In the genomic region with DNA sequence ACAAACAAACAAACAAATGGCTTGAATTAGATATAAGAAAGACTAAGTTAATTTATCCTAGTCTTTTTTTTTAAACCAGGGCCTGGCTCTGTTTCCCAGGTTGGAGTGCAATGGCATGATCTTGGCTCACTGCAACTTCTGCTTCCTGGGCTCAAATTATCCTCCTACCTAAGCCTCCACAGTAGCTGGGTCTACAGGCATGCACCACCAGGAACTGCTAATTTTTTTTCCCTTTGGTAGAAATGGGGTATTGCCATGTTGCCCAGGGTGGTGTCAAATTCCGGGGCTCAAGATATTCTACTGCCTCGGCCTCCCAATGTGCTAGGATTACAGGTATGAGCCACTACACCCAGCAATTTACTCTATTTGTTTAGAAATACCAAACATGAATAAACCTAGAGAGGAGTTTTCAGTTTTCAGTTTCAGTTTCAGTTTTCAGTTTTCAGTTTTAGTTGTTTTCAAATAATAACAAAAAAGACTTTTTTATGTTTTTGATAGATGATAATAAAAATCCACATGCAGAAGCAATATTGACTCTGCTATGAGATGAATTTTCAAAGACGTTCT, we compare ENCODE assay signal across 21 cellular contexts.
DNase-seq lines count a peak whose midpoint lies in the region; ATAC-seq lines count a peak whose summit lies in the region.
"Had no signal": no experiment of that assay in that cellular context is flagged by ENCODE, and none has a peak within 500 bp of the region (broad histone marks: within the 10 kb centered on the region; RNA-seq: fewer than 3 reads in every experiment).

No MANE protein-coding gene starts in this region.

- CTCF ChIA-PET in CD4-positive, alpha-beta memory T cell (lab: Charles Lee; ENCODE audit: partially characterized antibody): no interaction called here

- DNase-seq in T-helper 2 cell treated with Interferon-gamma antibody and Interleukin-4, amounts not matched to agents 5 μg/mL and 100 μg/mL, for 36 hours (ENCODE audit: low spot score): no peak
- no peak for DNase-seq in T-helper 2 cell
- no peak for DNase-seq in CD4-positive, alpha-beta memory T cell
- peak; percentile 21 for DNase-seq in NCI-H69 (lab: John Stamatoyannopoulos, UW)
- DNase-seq in immature natural killer cell: peak in 1 of 3 donors; percentile 9
- no peak for DNase-seq in SK-N-DZ (ENCODE audit: low spot score)
- no peak for DNase-seq in NCI-H2107 treated with DMSO at 0.1 percent for 48 hours (lab: John Stamatoyannopoulos, UW; ENCODE audit: unreplicated experiment)
- DNase-seq: activated CD4-positive, alpha-beta T cell treated with anti-CD3 and anti-CD28 coated beads for 4 hours; activated naive CD4-positive, alpha-beta T cell treated with anti-CD3 and anti-CD28 coated beads for 36 hours; foreskin melanocyte; kidney; NCI-H1694 treated with DMSO at 0.1 percent for 48 hours; NCI-H345; spleen; stimulated activated CD4-positive, alpha-beta T cell treated with anti-CD3 and anti-CD28 coated beads, Interleukin-4, amount 100 ng/mL, for 24 hours; upper lobe of right lung had no signal

- H3K4me3 Mint-ChIP-seq in T-helper 2 cell treated with Interferon-gamma antibody and Interleukin-4, amounts not matched to agents 5 μg/mL and 100 μg/mL, for 36 hours: peak overlapping the region; percentile 49
- peak overlapping the region; percentile 20 to 72 (median 46) for H3K4me3 Mint-ChIP-seq in CD4-positive, alpha-beta memory T cell
- peak overlapping the region; percentile 63 to 82 (median 81) for H3K4me3 Mint-ChIP-seq in immature natural killer cell
- H3K4me3 Mint-ChIP-seq: activated naive CD4-positive, alpha-beta T cell treated with anti-CD3 and anti-CD28 coated beads for 36 hours; central memory CD8-positive, alpha-beta T cell had no signal

- no peaks in the 10 kb centered on the region for H3K27me3 ChIP-seq in CD4-positive, alpha-beta memory T cell (ENCODE audit: insufficient read depth, low read length)
- H3K27me3 ChIP-seq: ascending aorta, spleen, upper lobe of right lung had no signal

- H3K4me3 ChIP-seq in CD4-positive, alpha-beta memory T cell (ENCODE audit: low read length in 2 of 2): no peak overlapping the region
- H3K4me3 ChIP-seq: ascending aorta, lung, upper lobe of right lung had no signal

- H3K27ac Mint-ChIP-seq in T-helper 2 cell treated with Interferon-gamma antibody and Interleukin-4, amounts not matched to agents 5 μg/mL and 100 μg/mL, for 36 hours: peak overlapping the region; percentile 20
- H3K27ac Mint-ChIP-seq in CD4-positive, alpha-beta memory T cell: peak overlapping the region in 2 of 7 donors; percentile 10 to 49
- peak overlapping the region; percentile 66 to 91 (median 76) for H3K27ac Mint-ChIP-seq in immature natural killer cell
- H3K27ac Mint-ChIP-seq: activated naive CD4-positive, alpha-beta T cell treated with anti-CD3 and anti-CD28 coated beads for 36 hours had no signal

- H3K4me1 Mint-ChIP-seq in T-helper 2 cell treated with Interferon-gamma antibody and Interleukin-4, amounts not matched to agents 5 μg/mL and 100 μg/mL, for 36 hours (ENCODE audit: low read depth): peaks cover 8% of the 10 kb centered on the region
- H3K4me1 Mint-ChIP-seq in CD4-positive, alpha-beta memory T cell: peaks cover 0 to 5% (median 2%) of the 10 kb centered on the region in 4 donors
- H3K4me1 Mint-ChIP-seq in immature natural killer cell: peaks cover 10% of the 10 kb centered on the region in 2 donors
- H3K4me1 Mint-ChIP-seq: central memory CD8-positive, alpha-beta T cell had no signal

- no peaks in the 10 kb centered on the region for H3K27me3 Mint-ChIP-seq in T-helper 2 cell treated with Interferon-gamma antibody and Interleukin-4, amounts not matched to agents 5 μg/mL and 100 μg/mL, for 36 hours (ENCODE audit: low read depth)
- no peaks in the 10 kb centered on the region for H3K27me3 Mint-ChIP-seq in CD4-positive, alpha-beta memory T cell
- peaks cover 0 to 1% (median 0%) of the 10 kb centered on the region in 3 donors for H3K27me3 Mint-ChIP-seq in immature natural killer cell (ENCODE audit: low read depth in 3 of 3)
- H3K27me3 Mint-ChIP-seq: central memory CD8-positive, alpha-beta T cell had no signal

- peaks cover 5% of the 10 kb centered on the region for H3K9me3 Mint-ChIP-seq in T-helper 2 cell treated with Interferon-gamma antibody and Interleukin-4, amounts not matched to agents 5 μg/mL and 100 μg/mL, for 36 hours
- peaks cover 0 to 10% (median 0%) of the 10 kb centered on the region in 8 donors for H3K9me3 Mint-ChIP-seq in CD4-positive, alpha-beta memory T cell
- peaks cover 0 to 2% (median 0%) of the 10 kb centered on the region in 6 donors for H3K9me3 Mint-ChIP-seq in immature natural killer cell

- no peaks in the 10 kb centered on the region for H3K36me3 ChIP-seq in CD4-positive, alpha-beta memory T cell (ENCODE audit: insufficient read depth, low read length)
- H3K36me3 ChIP-seq: ascending aorta, spleen, upper lobe of right lung had no signal

- no peaks in the 10 kb centered on the region for H3K9me3 ChIP-seq in CD4-positive, alpha-beta memory T cell (ENCODE audit: control insufficient read depth in 1 of 2, low read length in 2 of 2)
- H3K9me3 ChIP-seq: ascending aorta, upper lobe of right lung had no signal

- H3K4me1 ChIP-seq in CD4-positive, alpha-beta memory T cell (ENCODE audit: insufficient read depth, low read length): no peaks in the 10 kb centered on the region
- H3K4me1 ChIP-seq: ascending aorta, spleen, upper lobe of right lung had no signal

- POLR2A ChIA-PET in CD4-positive, alpha-beta memory T cell (lab: Charles Lee; ENCODE audit: partially characterized antibody): no interaction called here

- intact Hi-C loops in CD4-positive, alpha-beta memory T cell (cut with micrococcal nuclease): no loop called here

- no peak for ATAC-seq in HG03196 (IDR thresholded peaks at IDR 0.05; ENCODE audit: unreplicated experiment)
- ATAC-seq: HCT116, upper lobe of right lung had no signal

- H3K36me3 Mint-ChIP-seq in T-helper 2 cell treated with Interferon-gamma antibody and Interleukin-4, amounts not matched to agents 5 μg/mL and 100 μg/mL, for 36 hours (ENCODE audit: low read depth): no peaks in the 10 kb centered on the region
- H3K36me3 Mint-ChIP-seq in CD4-positive, alpha-beta memory T cell: no peaks in the 10 kb centered on the region
- no peaks in the 10 kb centered on the region for H3K36me3 Mint-ChIP-seq in immature natural killer cell

- no peak overlapping the region for H3K27ac ChIP-seq in CD4-positive, alpha-beta memory T cell (ENCODE audit: low read depth, low read length)
- H3K27ac ChIP-seq: ascending aorta, spleen, upper lobe of right lung had no signal
